ENCODE assay signal across 31 cellular contexts in genomic region chr16:58498341-58499091, GRCh38. TPM values are rescaled to one million over a fixed set of nuclear protein-coding genes. Genes with fewer than 3 reads are reported as not detected.
DNase-seq lines count a peak whose midpoint lies in the region; ATAC-seq, FAIRE-seq and TF ChIP-seq lines count a peak whose summit lies in the region.
"Had no signal": no experiment of that assay in that cellular context is flagged by ENCODE, and none has a peak within 500 bp of the region (broad histone marks: within the 10 kb centered on the region; RNA-seq: fewer than 3 reads in every experiment).

No MANE protein-coding gene starts in this region.

- intact Hi-C loops in sigmoid colon (cut with DNase I), result no loop called here

- H3K4me3 ChIP-seq in A549 (no peak overlapping the region), RWPE2 (ENCODE audit: severe bottlenecking) (no peak overlapping the region), neuronal stem cell (ENCODE audit: low read length in 2 of 2) (no peak overlapping the region), sigmoid colon (no peak overlapping the region)
- H3K4me3 ChIP-seq: SJCRH30, suprapubic skin, uterus had no signal

- CTCF ChIA-PET in A549 (lab: Yijun Ruan, JAX), result interaction anchor here (2.3 to 23.4 kb wide), 4 partner anchors 11 to 258 kb away, joined by 8 to 721 read pairs (median 64); partner anchors contain the start of gene SETD6

- peak overlapping the region; percentile 27 for H2BK12ac ChIP-seq in neuronal stem cell (ENCODE audit: low read length)

- peak overlapping the region; percentile 7 for H2BK120ac ChIP-seq in neuronal stem cell (ENCODE audit: low read depth, low read length)

- TF ChIP-seq EP300 in A549 (IDR thresholded peaks at IDR 0.05), result no peak
- no peak for TF ChIP-seq EP300 in sigmoid colon (IDR thresholded peaks at IDR 0.05)

- H3K36me3 ChIP-seq in RWPE2 (ENCODE audit: low read depth), result no peaks in the 10 kb centered on the region
- H3K36me3 ChIP-seq in neuronal stem cell (replicated peaks in 1 of 2; ENCODE audit: control insufficient read depth in 2 of 2, insufficient read depth in 2 of 2, low read length in 2 of 2), result peaks cover 0 to 2% of the 10 kb centered on the region in 2 donors
- H3K36me3 ChIP-seq in sigmoid colon, result no peaks in the 10 kb centered on the region
- H3K36me3 ChIP-seq: SJCRH30, suprapubic skin, uterus had no signal

- no peak overlapping the region for H4K8ac ChIP-seq in neuronal stem cell (ENCODE audit: low read depth, low read length)

- H3K27me3 ChIP-seq in RWPE2 (ENCODE audit: insufficient read depth, poor library complexity, severe bottlenecking) (no peaks in the 10 kb centered on the region), neuronal stem cell (ENCODE audit: control insufficient read depth in 3 of 3, insufficient read depth in 3 of 3, low read depth in 1 of 3, low read length in 3 of 3) (peaks cover 0 to 2% (median 0%) of the 10 kb centered on the region in 3 experiments), sigmoid colon (peaks cover 17 to 38% (median 36%) of the 10 kb centered on the region in 3 donors)
- H3K27me3 ChIP-seq: SJCRH30, uterus had no signal

- no peaks in the 10 kb centered on the region for H3K36me3 Mint-ChIP-seq in effector memory CD8-positive, alpha-beta T cell (ENCODE audit: insufficient read depth)
- H3K36me3 Mint-ChIP-seq: CD4-positive, alpha-beta memory T cell; IgD-negative memory B cell; naive B cell had no signal

- no peak overlapping the region for H3K23ac ChIP-seq in neuronal stem cell (ENCODE audit: low read depth, low read length, poor library complexity)

- H3K79me1 ChIP-seq in neuronal stem cell (ENCODE audit: low read depth, low read length), result peaks cover 4% of the 10 kb centered on the region

- no peak overlapping the region for H2AFZ ChIP-seq in neuronal stem cell (ENCODE audit: low read length)

- no peak for TF ChIP-seq POLR2A in A549 (IDR thresholded peaks at IDR 0.05; ENCODE audit: low read length)
- TF ChIP-seq POLR2A in sigmoid colon (IDR thresholded peaks at IDR 0.05), result no peak

- H3K9ac ChIP-seq in neuronal stem cell (ENCODE audit: low read depth, low read length, poor library complexity), result peak overlapping the region; percentile 1

- no peaks in the 10 kb centered on the region for H3K9me3 Mint-ChIP-seq in effector memory CD8-positive, alpha-beta T cell
- H3K9me3 Mint-ChIP-seq: activated naive CD8-positive, alpha-beta T cell treated with anti-CD3 and anti-CD28 coated beads, Interleukin-2, amount 50 U/mL, for 24 hours; activated T-cell treated with anti-CD3 and anti-CD28 coated beads, Interleukin-2, amount 50 U/mL, for 24 hours; CD4-positive, alpha-beta memory T cell; GM23338; HFFc6; IgD-negative memory B cell had no signal

- H3K18ac ChIP-seq in neuronal stem cell (ENCODE audit: low read length), result no peak overlapping the region

- H3K14ac ChIP-seq in neuronal stem cell (ENCODE audit: low read length), result no peak overlapping the region

- 67% methylated on average over 9 of the region's 9 CpGs for WGBS in A549 (ENCODE audit: missing lambda C conversion rate)
- no CpG with 5 or more reads among the region's 9 CpGs for WGBS in neuronal stem cell (ENCODE audit: extremely low coverage in 2 of 2, insufficient read length in 2 of 2, insufficient replicate concordance in 1 of 2), 2 donors
- WGBS in sigmoid colon, 2 donors, result 61 to 80% methylated on average over 9 of the region's 9 CpGs

- H2BK15ac ChIP-seq in neuronal stem cell (ENCODE audit: low read length), result peak overlapping the region; percentile 52

- peak overlapping the region; percentile 91 for H2AK5ac ChIP-seq in neuronal stem cell (ENCODE audit: low read depth, low read length)

- POLR2A ChIA-PET in A549 (lab: Yijun Ruan, JAX), result no interaction called here

- TF ChIP-seq CTCF in A549 (IDR thresholded peaks at IDR 0.05) (no peak), RWPE2 (IDR thresholded peaks at IDR 0.05; ENCODE audit: poor library complexity, severe bottlenecking) (no peak), sigmoid colon (IDR thresholded peaks at IDR 0.05) (no peak)

- FAIRE-seq in A549 (lab: Jason Lieb, UNC), result no peak

- H3K4ac ChIP-seq in neuronal stem cell (ENCODE audit: low read length), result no peak overlapping the region

- no peak overlapping the region for H4K91ac ChIP-seq in neuronal stem cell (ENCODE audit: low read depth, low read length, poor library complexity)

- H3K4me2 ChIP-seq in A549 (no peak overlapping the region), neuronal stem cell (ENCODE audit: insufficient read depth, low read length, poor library complexity, severe bottlenecking) (no peak overlapping the region)

- no peak for TF ChIP-seq RAD21 in A549 (conservative IDR thresholded peaks at IDR 0.05 in 1 of 2, IDR thresholded peaks at IDR 0.05 in 1 of 2)

- peaks cover 28 to 86% of the 10 kb centered on the region in 2 donors for H3K27me3 Mint-ChIP-seq in effector memory CD8-positive, alpha-beta T cell

- peaks cover 0 to 15% of the 10 kb centered on the region in 2 donors for H3K4me1 Mint-ChIP-seq in effector memory CD8-positive, alpha-beta T cell (ENCODE audit: low read depth in 2 of 2)

- H3K27ac ChIP-seq in A549 (no peak overlapping the region), RWPE2 (ENCODE audit: poor library complexity, severe bottlenecking) (no peak overlapping the region), neuronal stem cell (replicated peaks; ENCODE audit: low read length) (no peak overlapping the region), sigmoid colon (no peak overlapping the region)
- H3K27ac ChIP-seq: epithelial cell of prostate, SJCRH30, suprapubic skin, uterus, VCaP had no signal

- peak overlapping the region; percentile 63 for H2BK5ac ChIP-seq in neuronal stem cell (ENCODE audit: low read length)

- DNase-seq in A549 (ENCODE audit: low read depth in 1 of 2, low spot score in 1 of 2) (no peak), RWPE2 (ENCODE audit: low spot score) (peak; percentile 59), neuronal stem cell (ENCODE audit: low spot score) (no peak), sigmoid colon (no peak), dedifferentiated amniotic fluid mesenchymal stem cell (ENCODE audit: extremely low spot score) (no peak), activated T-cell treated with anti-CD3 and anti-CD28 coated beads for 4 hours (no peak)
- no peak for DNase-seq in effector memory CD8-positive, alpha-beta T cell
- no peak for DNase-seq in activated naive CD4-positive, alpha-beta T cell (lab: John Stamatoyannopoulos, UW)
- DNase-seq: activated CD4-positive, alpha-beta T cell treated with anti-CD3 and anti-CD28 coated beads for 4 hours; activated gamma-delta T cell treated with Interleukin-2 at 50 U/mL for 16 hours; activated naive CD8-positive, alpha-beta T cell treated with anti-CD3 and anti-CD28 coated beads, Interleukin-2, amount 50 U/mL, for 24 hours; CD4-positive, alpha-beta memory T cell; effector CD4-positive, alpha-beta T cell; HFFc6; midbrain; naive B cell; NCI-H146; NCI-H2107; NCI-H345; NCI-H748 treated with DMSO at 0.1 percent for 48 hours; SJCRH30; stimulated activated naive CD4-positive, alpha-beta T cell; SW 1271; T1000; uterus had no signal

- peak overlapping the region; percentile 78 to 79 for H3K27ac Mint-ChIP-seq in effector memory CD8-positive, alpha-beta T cell
- H3K27ac Mint-ChIP-seq: activated naive CD8-positive, alpha-beta T cell treated with anti-CD3 and anti-CD28 coated beads, Interleukin-2, amount 50 U/mL, for 24 hours; GM23338; HFFc6 had no signal

- H3K9me3 ChIP-seq in A549 (no peaks in the 10 kb centered on the region), RWPE2 (ENCODE audit: severe bottlenecking) (no peaks in the 10 kb centered on the region), neuronal stem cell (replicated peaks in 1 of 2; ENCODE audit: control insufficient read depth in 2 of 2, insufficient read depth in 1 of 2, low read depth in 1 of 2, low read length in 2 of 2) (no peaks in the 10 kb centered on the region), sigmoid colon (no peaks in the 10 kb centered on the region)
- H3K9me3 ChIP-seq: SJCRH30, suprapubic skin, uterus had no signal

- no peak for ATAC-seq in A549
- ATAC-seq in RWPE2 (ENCODE audit: low read depth), result no peak
- ATAC-seq in effector memory CD8-positive, alpha-beta T cell (replicated peaks), result no peak
- ATAC-seq: activated naive CD8-positive, alpha-beta T cell treated with anti-CD3 and anti-CD28 coated beads, Interleukin-2, amount 50 U/mL, for 24 hours; GM23338 had no signal

- no peak overlapping the region for H3K4me3 Mint-ChIP-seq in effector memory CD8-positive, alpha-beta T cell
- H3K4me3 Mint-ChIP-seq: activated naive CD8-positive, alpha-beta T cell treated with anti-CD3 and anti-CD28 coated beads, Interleukin-2, amount 50 U/mL, for 24 hours; activated T-cell treated with anti-CD3 and anti-CD28 coated beads, Interleukin-2, amount 50 U/mL, for 24 hours; GM23338; HFFc6 had no signal

- peaks cover 8% of the 10 kb centered on the region; the same call in 2 of the 3 replicates for H3K4me1 ChIP-seq in A549
- H3K4me1 ChIP-seq in RWPE2 (ENCODE audit: insufficient read depth, poor library complexity, severe bottlenecking), result no peaks in the 10 kb centered on the region
- H3K4me1 ChIP-seq in neuronal stem cell (ENCODE audit: control insufficient read depth in 2 of 2, insufficient read depth in 1 of 2, low read depth in 1 of 2, low read length in 2 of 2), result peaks cover 40 to 52% of the 10 kb centered on the region in 2 donors
- H3K4me1 ChIP-seq in sigmoid colon, result peaks cover 0 to 28% (median 20%) of the 10 kb centered on the region in 4 donors

TF ChIP-seq in A549, 52 proteins besides CTCF, POLR2A, EP300 and RAD21 (continues in another document):
- TF ChIP-seq ZFP36 (IDR thresholded peaks at IDR 0.05; ENCODE audit: borderline replicate concordance, partially characterized antibody) (peak; percentile 76), CHD4 (IDR thresholded peaks at IDR 0.05; ENCODE audit: borderline replicate concordance) (no peak)

RNA-seq across cellular contexts. Expression of gene NDRG4, which starts 1.4 kb away (rescaled TPM):
- polyA plus RNA-seq in A549 (2011; rRNA removed), result 8.1 and 10.8 TPM in 2 replicates
- polyA plus RNA-seq in A549 (2012; cell fraction: cytosol; rRNA removed), result 14.4 and 20.8 TPM in 2 replicates
- polyA plus RNA-seq in A549 (2012; cell fraction: nucleus; rRNA removed), result 44.1 and 54.8 TPM in 2 replicates
- polyA plus RNA-seq in A549 (2017; fragmentation: RNase III; extraction: RNeasy Plus Mini Kit Qiagen cat#74134 plus additional on column Dnase treatment), result 16.3 to 22.8 TPM (median 21.3 TPM) in 3 replicates
- polyA minus RNA-seq in A549 (2011; rRNA and poly(A)+ RNA removed), result 20.3 and 29.0 TPM in 2 replicates
- polyA plus RNA-seq in neuronal stem cell (2013, experiment 1 of 2), result 23.0 TPM
- 24.0 TPM for polyA plus RNA-seq in neuronal stem cell (2013, experiment 2 of 2)
- 10 to 100 TPM in 3 of 4 donors, 1 to 10 TPM in 1; 6.4 to 21.0 (median 16.8) TPM for total RNA-seq in sigmoid colon
- polyA plus RNA-seq in sigmoid colon, result 10 to 100 TPM in 1 of 3 donors, 1 to 10 TPM in 2; 3.6 to 17.3 (median 9.4) TPM

RNA-seq across cellular contexts. Expression of gene SETD6, which starts 16.8 kb away (rescaled TPM):
- polyA plus RNA-seq in A549 (2011; rRNA removed), result 16.5 and 19.2 TPM in 2 replicates
- 18.4 and 19.7 TPM in 2 replicates for polyA plus RNA-seq in A549 (2012; cell fraction: cytosol; rRNA removed)
- polyA plus RNA-seq in A549 (2012; cell fraction: nucleus; rRNA removed), result 60.4 and 73.2 TPM in 2 replicates
- polyA plus RNA-seq in A549 (2017; fragmentation: RNase III; extraction: RNeasy Plus Mini Kit Qiagen cat#74134 plus additional on column Dnase treatment), result 24.9 to 30.4 TPM (median 27.5 TPM) in 3 replicates
- 8.9 and 12.1 TPM in 2 replicates for polyA minus RNA-seq in A549 (2011; rRNA and poly(A)+ RNA removed)
- polyA plus RNA-seq in neuronal stem cell (2013, experiment 1 of 2), result 14.6 TPM
- 12.8 TPM for polyA plus RNA-seq in neuronal stem cell (2013, experiment 2 of 2)
- total RNA-seq in sigmoid colon, result 10 to 100 TPM; 15.5 to 23.5 (median 19.9) TPM
- polyA plus RNA-seq in sigmoid colon, result 10 to 100 TPM in 1 of 3 donors, 1 to 10 TPM in 2; 3.6 to 11.6 (median 4.6) TPM
